Comparison of ENCODE assay signal across 11 cellular contexts in the genomic region with DNA sequence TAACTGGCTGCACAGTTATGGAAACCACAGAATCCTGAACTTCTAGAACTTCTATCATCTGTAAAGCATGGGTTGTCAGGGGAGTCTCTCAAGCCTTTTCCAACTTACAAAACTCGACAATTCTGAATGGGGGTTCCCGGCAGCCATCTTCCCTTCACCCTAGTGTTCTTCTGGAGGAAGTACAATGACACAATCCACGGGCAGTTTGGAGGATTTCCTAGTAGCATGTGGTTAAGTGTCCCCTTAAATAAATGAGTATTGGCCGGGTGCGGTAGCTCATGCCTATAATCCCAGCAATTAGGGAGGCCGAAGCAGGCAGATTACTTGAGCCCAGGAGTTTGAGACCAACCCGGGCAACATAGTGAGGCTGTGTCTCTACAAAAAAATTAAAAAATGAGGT. TPM values are rescaled to one million over a fixed set of nuclear protein-coding genes. Genes with fewer than 3 reads are reported as not detected.
DNase-seq lines count a peak whose midpoint lies in the region; ATAC-seq and TF ChIP-seq lines count a peak whose summit lies in the region.
"Had no signal": no experiment of that assay in that cellular context is flagged by ENCODE, and none has a peak within 500 bp of the region (broad histone marks: within the 10 kb centered on the region; RNA-seq: fewer than 3 reads in every experiment).

No MANE protein-coding gene starts in this region.

- peak overlapping the region; percentile 71 for H3K27ac Mint-ChIP-seq in central memory CD8-positive, alpha-beta T cell (ENCODE audit: low read depth)

- ATAC-seq in central memory CD8-positive, alpha-beta T cell (replicated peaks; ENCODE audit: extremely low read depth, poor library complexity, severe bottlenecking) = no peak
- ATAC-seq in GM21723 (IDR thresholded peaks at IDR 0.05; ENCODE audit: unreplicated experiment) (no peak), left colon (no peak)
- ATAC-seq: A549 had no signal

- peaks cover 23% of the 10 kb centered on the region for H3K36me3 Mint-ChIP-seq in central memory CD8-positive, alpha-beta T cell (ENCODE audit: insufficient read depth)

- no peaks in the 10 kb centered on the region for H3K9me3 ChIP-seq in skeletal muscle tissue (ENCODE audit: control insufficient read depth in 3 of 3, low read length in 3 of 3)
- H3K9me3 ChIP-seq in prostate gland = no peaks in the 10 kb centered on the region
- H3K9me3 ChIP-seq: A549 had no signal

- no peak for TF ChIP-seq CTCF in prostate gland (IDR thresholded peaks at IDR 0.05)

- H3K27me3 Mint-ChIP-seq in central memory CD8-positive, alpha-beta T cell = no peaks in the 10 kb centered on the region

- H3K4me3 ChIP-seq in skeletal muscle tissue (ENCODE audit: low read length in 3 of 3) (no peak overlapping the region), prostate gland (no peak overlapping the region)
- H3K4me3 ChIP-seq: A549 had no signal

- peaks cover 54% of the 10 kb centered on the region for H3K4me1 Mint-ChIP-seq in central memory CD8-positive, alpha-beta T cell

- intact Hi-C loops in prostate gland (cut with DNase I) (no loop called here), left colon (cut with DNase I, micrococcal nuclease) (no loop called here)

- H3K9ac ChIP-seq in skeletal muscle tissue (ENCODE audit: low read depth in 1 of 3, low read length in 3 of 3) = no peak overlapping the region

- peak overlapping the region; percentile 99 for H3K4me3 Mint-ChIP-seq in central memory CD8-positive, alpha-beta T cell

- H3K4me1 ChIP-seq in skeletal muscle tissue (ENCODE audit: control insufficient read depth in 3 of 3, insufficient read depth in 3 of 3, low read length in 3 of 3) (peaks cover 13 to 24% (median 16%) of the 10 kb centered on the region in 3 donors), prostate gland (replicated peaks) (peaks cover 5% of the 10 kb centered on the region)

- H3K27ac ChIP-seq in skeletal muscle tissue (ENCODE audit: low read depth, low read length) (peak overlapping the region; percentile 12), prostate gland (no peak overlapping the region)
- H3K27ac ChIP-seq: A549 had no signal

- H3K36me3 ChIP-seq in skeletal muscle tissue (ENCODE audit: control insufficient read depth in 3 of 3, insufficient read depth in 3 of 3, low read length in 3 of 3) (no peaks in the 10 kb centered on the region), prostate gland (no peaks in the 10 kb centered on the region)

- H3K9me3 Mint-ChIP-seq in central memory CD8-positive, alpha-beta T cell = no peaks in the 10 kb centered on the region

- whole genome bisulfite sequencing in prostate gland = 77% methylated on average over 7 of the region's 7 CpGs

- DNase-seq in NCI-H82 (lab: John Stamatoyannopoulos, UW) (peak; percentile 66), NCI-H82 treated with DMSO at 0.1 percent for 48 hours (lab: John Stamatoyannopoulos, UW; ENCODE audit: unreplicated experiment) (no peak), MV-4-11 (lab: John Stamatoyannopoulos, UW) (peak; percentile 75), prostate gland (ENCODE audit: low spot score) (no peak), left colon (no peak)
- DNase-seq in central memory CD8-positive, alpha-beta T cell (ENCODE audit: low spot score in 2 of 2) = no peak
- DNase-seq: effector CD4-positive, alpha-beta T cell; NCI-H510A had no signal

- H3K27me3 ChIP-seq in skeletal muscle tissue (ENCODE audit: control insufficient read depth in 3 of 3, insufficient read depth in 3 of 3, low read length in 3 of 3) (peaks cover 0 to 2% (median 0%) of the 10 kb centered on the region in 3 donors), prostate gland (replicated peaks; ENCODE audit: insufficient read depth) (no peaks in the 10 kb centered on the region)

- no peak for TF ChIP-seq POLR2A in prostate gland (IDR thresholded peaks at IDR 0.05)

RNA-seq across cellular contexts. Expression of gene SLC16A6, which starts 2.1 kb away (rescaled TPM):
- total RNA-seq in skeletal muscle tissue (1.0 TPM), prostate gland (under 1 TPM; 0.41 to 0.85 TPM), left colon (under 1 TPM; 0.20 to 0.49 TPM)

RNA-seq across cellular contexts. Expression of gene ARSG, which starts 2.5 kb away (rescaled TPM):
- 1.6 TPM for total RNA-seq in skeletal muscle tissue
- 1 to 10 TPM; 1.5 to 8.3 TPM for total RNA-seq in prostate gland
- total RNA-seq in left colon = 1 to 10 TPM in 1 of 2 donors, under 1 TPM in 1; 0.70 to 2.3 TPM

RNA-seq across cellular contexts. Expression of gene AMZ2, which starts 41.0 kb away (rescaled TPM):
- total RNA-seq in skeletal muscle tissue (49.6 TPM), prostate gland (10 to 100 TPM; 51.0 to 57.4 TPM), left colon (10 to 100 TPM; 24.2 to 38.3 TPM)

Comparison
In these comparisons a context has a peak if more than half of its experiments do, and no peak if none do; other contexts are left out.
1. DNase-seq: peak in NCI-H82 (single experiment) and MV-4-11 (single experiment); none in NCI-H82 treated with DMSO at 0.1 percent for 48 hours (single experiment), central memory CD8-positive, alpha-beta T cell (0 of 2), prostate gland (single experiment) and left colon (0 of 2).